29 cellular contexts compared by ENCODE assay signal in the genomic region with DNA sequence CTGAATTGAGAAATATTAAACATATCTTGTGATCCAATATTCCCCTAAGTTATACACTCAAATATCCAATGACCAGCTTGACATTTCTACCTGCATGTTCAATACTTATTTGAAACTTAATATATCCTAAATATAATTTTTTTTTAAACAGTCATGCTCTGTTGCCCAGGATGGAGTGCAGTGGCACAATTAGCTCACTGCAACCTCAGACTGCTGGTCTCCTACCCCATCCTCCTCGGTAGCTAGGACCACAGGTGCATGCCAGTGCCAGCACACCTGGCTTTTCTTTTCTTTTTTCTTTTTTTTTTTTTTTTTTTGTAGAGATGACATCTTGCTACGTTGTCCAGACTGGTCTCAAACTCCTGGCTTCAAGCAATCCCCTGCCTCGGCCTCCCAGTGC.
"Had no signal": no experiment of that assay in that cellular context is flagged by ENCODE, and none has a peak within 500 bp of the region (broad histone marks: within the 10 kb centered on the region; RNA-seq: fewer than 3 reads in every experiment).

No MANE protein-coding gene starts in this region.

- FAIRE-seq: colon, pancreas, small intestine, TTC549 had no signal

- ATAC-seq: activated CD4-positive, CD25-positive, alpha-beta regulatory T cell treated with anti-CD3 and anti-CD28 coated beads, Interleukin-2, amount 50 U/mL, for 24 hours; heart right ventricle; naive thymus-derived CD4-positive, alpha-beta T cell; pancreas had no signal

- H3K4me3 ChIP-seq: esophagus muscularis mucosa, heart right ventricle, pancreas, prostate gland, sigmoid colon, suprapubic skin, tibial artery had no signal

- H3K36me3 ChIP-seq: esophagus muscularis mucosa, pancreas, prostate gland, sigmoid colon, suprapubic skin, tibial artery had no signal

- H3K9me3 ChIP-seq: esophagus muscularis mucosa, pancreas, prostate gland, sigmoid colon, suprapubic skin, tibial artery had no signal

- H3K27ac ChIP-seq: esophagus muscularis mucosa, heart right ventricle, pancreas, prostate gland, sigmoid colon, suprapubic skin, tibial artery, VCaP had no signal

- H3K4me1 ChIP-seq: esophagus muscularis mucosa, pancreas, prostate gland, sigmoid colon, tibial artery had no signal

- DNase-seq: activated CD4-positive, alpha-beta T cell treated with anti-CD3 and anti-CD28 coated beads for 48 hours; activated CD4-positive, alpha-beta T cell treated with anti-CD3 and anti-CD28 coated beads, Interleukin-2, amount 50 U/mL, for 48 hours; activated CD8-positive, alpha-beta memory T cell treated with anti-CD3 and anti-CD28 coated beads for 24 hours; activated effector memory CD4-positive, alpha-beta T cell treated with Interleukin-2 at 50 U/mL for 16 hours; activated naive CD4-positive, alpha-beta T cell treated with Interleukin-2 at 50 U/mL for 16 hours; anterior cingulate cortex; dermis blood vessel endothelial cell; effector CD4-positive, alpha-beta T cell; foreskin melanocyte; heart right ventricle; midbrain; naive thymus-derived CD4-positive, alpha-beta T cell; nucleus accumbens; pancreas; retina; sigmoid colon; small intestine; stimulated activated CD4-positive, alpha-beta T cell treated with anti-CD3 and anti-CD28 coated beads, Interleukin-4, amount 100 ng/mL, for 4 hours; stimulated activated CD8-positive, alpha-beta memory T cell treated with anti-CD3 and anti-CD28 coated beads, Interleukin-4, amount 100 ng/mL, for 48 hours; stimulated activated naive CD4-positive, alpha-beta T cell; T-helper 9 cell; tibial artery had no signal

- H3K27me3 ChIP-seq: esophagus muscularis mucosa, heart right ventricle, pancreas, sigmoid colon, suprapubic skin, tibial artery had no signal
